Comparison of ENCODE assay signal across 23 cellular contexts in genomic region chr12:63308701-63309100, GRCh38.
A peak's percentile ranks its signal among the peaks of the same experiment; 100 is the strongest.
DNase-seq lines count a peak whose midpoint lies in the region; ATAC-seq, FAIRE-seq and TF ChIP-seq lines count a peak whose summit lies in the region.
"Had no signal": no experiment of that assay in that cellular context is flagged by ENCODE, and none has a peak within 500 bp of the region (broad histone marks: within the 10 kb centered on the region; RNA-seq: fewer than 3 reads in every experiment).

No MANE protein-coding gene starts in this region.

- TF ChIP-seq CTCF in GM23338 (conservative IDR thresholded peaks at IDR 0.05; ENCODE audit: low read depth in 2 of 2) (no peak), astrocyte (IDR thresholded peaks at IDR 0.05; ENCODE audit: insufficient read depth, low read depth, low read length) (no peak), kidney (IDR thresholded peaks at IDR 0.05; ENCODE audit: borderline replicate concordance, extremely low read depth, insufficient read depth) (no peak)

- FAIRE-seq in astrocyte (lab: Jason Lieb, UNC), result no peak
- peak; percentile 29 for FAIRE-seq in kidney (lab: Jason Lieb, UNC)

- H3K27me3 Mint-ChIP-seq in GM23338 (ENCODE audit: insufficient read depth, low read depth, poor library complexity), result no peaks in the 10 kb centered on the region
- H3K27me3 Mint-ChIP-seq in astrocyte (ENCODE audit: low read depth, unreplicated experiment), result no peaks in the 10 kb centered on the region
- H3K27me3 Mint-ChIP-seq: activated B cell treated with CpG ODN at 0.5 μM for 24 hours; activated T-cell treated with anti-CD3 and anti-CD28 coated beads, Interleukin-2, amount 50 U/mL, for 24 hours had no signal

- H3K36me3 ChIP-seq in GM23338 (ENCODE audit: insufficient read depth) (no peaks in the 10 kb centered on the region), astrocyte (ENCODE audit: insufficient read depth, low read length) (no peaks in the 10 kb centered on the region), kidney (ENCODE audit: control insufficient read depth in 1 of 2, insufficient read depth in 2 of 2, low read length in 2 of 2) (no peaks in the 10 kb centered on the region), subcutaneous abdominal adipose tissue (ENCODE audit: control insufficient read depth in 5 of 5, insufficient read depth in 5 of 5, low read length in 5 of 5) (no peaks in the 10 kb centered on the region)
- H3K36me3 ChIP-seq: ascending aorta, thoracic aorta had no signal

- H3K9me2 ChIP-seq in GM23338 (ENCODE audit: insufficient read depth), result 0 out of 2 replicates have a peak, but pooled peaks cover 5% of the 10 kb centered on the region

- peaks cover 12% of the 10 kb centered on the region for H3K9me3 Mint-ChIP-seq in GM23338
- H3K9me3 Mint-ChIP-seq in astrocyte (ENCODE audit: unreplicated experiment), result peaks cover 7% of the 10 kb centered on the region
- H3K9me3 Mint-ChIP-seq: activated B cell treated with CpG ODN at 0.5 μM for 24 hours; T-helper 1 cell treated with Interleukin-12 subunit alpha and Interleukin-12 subunit beta and Interleukin-4 antibody, amounts not matched to agents 30 μg/mL and 1 μg/mL, for 36 hours had no signal

- H3K36me3 Mint-ChIP-seq in GM23338 (ENCODE audit: low read depth), result peaks cover 5% of the 10 kb centered on the region; the same call in 1 of the 3 replicates
- H3K36me3 Mint-ChIP-seq in astrocyte (ENCODE audit: low read depth, unreplicated experiment), result no peaks in the 10 kb centered on the region

- H3K9me3 ChIP-seq in astrocyte (ENCODE audit: insufficient read depth, low read depth, low read length) (no peaks in the 10 kb centered on the region), kidney (ENCODE audit: control insufficient read depth in 1 of 2, low read length in 2 of 2) (no peaks in the 10 kb centered on the region), subcutaneous abdominal adipose tissue (ENCODE audit: control insufficient read depth in 5 of 5, low read length in 5 of 5) (peaks cover 0 to 15% (median 7%) of the 10 kb centered on the region in 5 donors)
- H3K9me3 ChIP-seq: Caco-2, mucosa of descending colon, thoracic aorta had no signal

- no peak for ATAC-seq in GM23338
- ATAC-seq in HG02763 (IDR thresholded peaks at IDR 0.05; ENCODE audit: unreplicated experiment), result no peak
- no peak for ATAC-seq in HG03097 (IDR thresholded peaks at IDR 0.05; ENCODE audit: low FRiP score, unreplicated experiment)
- ATAC-seq: activated CD8-positive, alpha-beta T cell treated with anti-CD3 and anti-CD28 coated beads, Interleukin-2, amount 10 ng/mL, durations not matched to agents 7 days and 5 days; foreskin keratinocyte; left lobe of liver; mucosa of descending colon had no signal

- H3K4me3 Mint-ChIP-seq in GM23338, result no peak overlapping the region
- H3K4me3 Mint-ChIP-seq in astrocyte (ENCODE audit: unreplicated experiment), result no peak overlapping the region
- H3K4me3 Mint-ChIP-seq: activated B cell treated with CpG ODN at 0.5 μM for 24 hours; activated CD8-positive, alpha-beta T cell treated with anti-CD3 and anti-CD28 coated beads, Interleukin-2, amount 10 ng/mL, durations not matched to agents 7 days and 5 days; activated naive CD4-positive, alpha-beta T cell treated with anti-CD3 and anti-CD28 coated beads for 36 hours; activated T-cell treated with anti-CD3 and anti-CD28 coated beads, Interleukin-2, amount 50 U/mL, for 24 hours; T-helper 1 cell treated with Interleukin-12 subunit alpha and Interleukin-12 subunit beta and Interleukin-4 antibody, amounts not matched to agents 30 μg/mL and 1 μg/mL, for 36 hours had no signal

- H3K27ac Mint-ChIP-seq in GM23338 (no peak overlapping the region), astrocyte (ENCODE audit: unreplicated experiment) (no peak overlapping the region)
- H3K27ac Mint-ChIP-seq: activated B cell treated with CpG ODN at 0.5 μM for 24 hours; activated CD8-positive, alpha-beta T cell treated with anti-CD3 and anti-CD28 coated beads, Interleukin-2, amount 10 ng/mL, durations not matched to agents 7 days and 5 days; activated naive CD4-positive, alpha-beta T cell treated with anti-CD3 and anti-CD28 coated beads for 36 hours; activated T-cell treated with anti-CD3 and anti-CD28 coated beads, Interleukin-2, amount 50 U/mL, for 24 hours; T-helper 1 cell treated with Interleukin-12 subunit alpha and Interleukin-12 subunit beta and Interleukin-4 antibody, amounts not matched to agents 30 μg/mL and 1 μg/mL, for 36 hours had no signal

- H3K79me2 ChIP-seq in GM23338 (replicated peaks; ENCODE audit: insufficient read depth), result no peaks in the 10 kb centered on the region
- H3K79me2 ChIP-seq in astrocyte (ENCODE audit: insufficient read depth, low read length), result no peaks in the 10 kb centered on the region

- DNase-seq in GM23338 (ENCODE audit: low spot score) (no peak), astrocyte (ENCODE audit: low read depth) (no peak), kidney (no peak), NCI-H82 treated with DMSO at 0.1 percent for 48 hours (lab: John Stamatoyannopoulos, UW; ENCODE audit: unreplicated experiment) (no peak)
- DNase-seq: activated B cell treated with CpG ODN at 0.5 μM for 24 hours; activated CD8-positive, alpha-beta T cell treated with anti-CD3 and anti-CD28 coated beads, Interleukin-2, amount 10 ng/mL, durations not matched to agents 7 days and 5 days; activated naive CD4-positive, alpha-beta T cell treated with anti-CD3 and anti-CD28 coated beads for 36 hours; activated T-cell treated with anti-CD3 and anti-CD28 coated beads, Interleukin-2, amount 50 U/mL, for 24 hours; Caco-2; cortex of kidney; foreskin keratinocyte; NCI-H1092; NCI-H2081; SHP77 treated with DMSO at 0.1 percent for 48 hours; stimulated activated CD4-positive, alpha-beta T cell treated with anti-CD3 and anti-CD28 coated beads, Interleukin-15, amount 100 ng/mL, for 24 hours had no signal

- H3K4me1 Mint-ChIP-seq in GM23338 (peaks cover 2% of the 10 kb centered on the region; the same call in 1 of the 3 replicates), astrocyte (ENCODE audit: low read depth, unreplicated experiment) (peaks cover 5% of the 10 kb centered on the region)
- H3K4me1 Mint-ChIP-seq: activated B cell treated with CpG ODN at 0.5 μM for 24 hours had no signal

- no peaks in the 10 kb centered on the region for H4K20me1 ChIP-seq in GM23338 (replicated peaks; ENCODE audit: insufficient read depth)
- no peaks in the 10 kb centered on the region for H4K20me1 ChIP-seq in astrocyte (ENCODE audit: insufficient read depth, low read length)

- intact Hi-C loops in kidney (cut with DNase I), result no loop called here

- H3K27me3 ChIP-seq in GM23338 (ENCODE audit: insufficient read depth), result no peaks in the 10 kb centered on the region
- H3K27me3 ChIP-seq in astrocyte (ENCODE audit: insufficient read depth, low read length), result no peaks in the 10 kb centered on the region
- no peaks in the 10 kb centered on the region for H3K27me3 ChIP-seq in subcutaneous abdominal adipose tissue (ENCODE audit: control insufficient read depth in 5 of 5, insufficient read depth in 4 of 5, low read length in 5 of 5)
- H3K27me3 ChIP-seq: ascending aorta, foreskin keratinocyte had no signal

- H2AFZ ChIP-seq in GM23338 (peak overlapping the region; percentile 19; the same call in 1 of the 2 replicates), astrocyte (ENCODE audit: low read depth, low read length) (no peak overlapping the region)

- H3K9ac ChIP-seq in astrocyte (ENCODE audit: low read length), result no peak overlapping the region
- H3K9ac ChIP-seq in kidney (ENCODE audit: low read length in 2 of 2), result no peak overlapping the region
- no peak overlapping the region for H3K9ac ChIP-seq in subcutaneous abdominal adipose tissue (ENCODE audit: low read length in 5 of 5)

- H3K27ac ChIP-seq in GM23338 (ENCODE audit: low read depth) (no peak overlapping the region), astrocyte (ENCODE audit: low read depth, low read length) (no peak overlapping the region), kidney (ENCODE audit: low read depth in 2 of 2, low read length in 2 of 2) (no peak overlapping the region), subcutaneous abdominal adipose tissue (ENCODE audit: low read depth, low read length) (peak overlapping the region; percentile 61)
- H3K27ac ChIP-seq: ascending aorta, foreskin keratinocyte had no signal

- H3K4me2 ChIP-seq in GM23338 (no peak overlapping the region), astrocyte (ENCODE audit: low read length) (peak overlapping the region; percentile 46)

- H3K4me3 ChIP-seq in GM23338 (no peak overlapping the region), astrocyte (ENCODE audit: insufficient read depth, low read depth, low read length) (no peak overlapping the region), kidney (ENCODE audit: low read length in 2 of 2) (no peak overlapping the region), subcutaneous abdominal adipose tissue (ENCODE audit: low read depth in 1 of 5, low read length in 5 of 5) (no peak overlapping the region)
- H3K4me3 ChIP-seq: ascending aorta, mucosa of descending colon, thoracic aorta had no signal

- no peaks in the 10 kb centered on the region for H3F3A ChIP-seq in GM23338 (replicated peaks; ENCODE audit: low read depth)

- H3K4me1 ChIP-seq in GM23338 (ENCODE audit: insufficient read depth), result no peaks in the 10 kb centered on the region
- no peaks in the 10 kb centered on the region for H3K4me1 ChIP-seq in astrocyte (ENCODE audit: insufficient read depth, low read length)
- peaks cover 0 to 2% of the 10 kb centered on the region in 2 donors for H3K4me1 ChIP-seq in kidney (ENCODE audit: control insufficient read depth in 1 of 2, insufficient read depth in 1 of 2, low read depth in 1 of 2, low read length in 2 of 2)
- peaks cover 0 to 30% (median 12%) of the 10 kb centered on the region in 5 donors for H3K4me1 ChIP-seq in subcutaneous abdominal adipose tissue (ENCODE audit: control insufficient read depth in 5 of 5, insufficient read depth in 5 of 5, low read length in 5 of 5)
- H3K4me1 ChIP-seq: ascending aorta, Caco-2, foreskin keratinocyte had no signal

TF ChIP-seq in GM23338, 12 proteins besides CTCF, POLR2A, EP300 and RAD21 (continues in another document):
- no peak for TF ChIP-seq NANOG (IDR thresholded peaks at IDR 0.05; ENCODE audit: borderline replicate concordance)
- TF ChIP-seq CREB1 (CRISPR knock-in tag; IDR thresholded peaks at IDR 0.05; ENCODE audit: low read depth), result no peak
- TF ChIP-seq EZH2phosphoT487 (IDR thresholded peaks at IDR 0.05; ENCODE audit: unreplicated experiment), result no peak
- TF ChIP-seq ZNF331 (CRISPR knock-in tag; IDR thresholded peaks at IDR 0.05; ENCODE audit: low read depth), result no peak
- TF ChIP-seq ZNF114 (CRISPR knock-in tag; IDR thresholded peaks at IDR 0.05), result no peak
